ENCODE assay signal across 17 cellular contexts in genomic region chr5:179304466-179304865, GRCh38. TPM values are rescaled to one million over a fixed set of nuclear protein-coding genes. Genes with fewer than 3 reads are reported as not detected.
DNase-seq lines count a peak whose midpoint lies in the region; ATAC-seq, FAIRE-seq and TF ChIP-seq lines count a peak whose summit lies in the region.
"Had no signal": no experiment of that assay in that cellular context is flagged by ENCODE, and none has a peak within 500 bp of the region (broad histone marks: within the 10 kb centered on the region; RNA-seq: fewer than 3 reads in every experiment).

No MANE protein-coding gene starts in this region.

- H3K27me3 ChIP-seq in pancreas (no peaks in the 10 kb centered on the region), spleen (replicated peaks in 1 of 7) (peaks cover 0 to 6% (median 0%) of the 10 kb centered on the region in 7 donors)

- WGBS in pancreas, 2 donors = 73 to 83% methylated on average over 5 of the region's 5 CpGs
- WGBS in spleen, 5 donors = 87 to 95% (median 91%) methylated on average over 5 of the region's 5 CpGs

- no peaks in the 10 kb centered on the region for H3K4me1 ChIP-seq in pancreas
- peaks cover 0 to 41% (median 13%) of the 10 kb centered on the region in 6 donors for H3K4me1 ChIP-seq in spleen

- H3K9me3 ChIP-seq in pancreas (no peaks in the 10 kb centered on the region), spleen (peaks cover 0 to 38% (median 31%) of the 10 kb centered on the region in 8 donors)

- ATAC-seq in pancreas = peak in 3 of 4 donors; percentile 39 to 49 (median 44)
- no peak for ATAC-seq in GM18858 (IDR thresholded peaks at IDR 0.05; ENCODE audit: unreplicated experiment)
- ATAC-seq: HCT116 had no signal

- TF ChIP-seq CTCF in AG09309 (IDR thresholded peaks at IDR 0.05; ENCODE audit: control insufficient read depth, insufficient read depth, low read depth, low read length, missing control alignments) (no peak), pancreas (IDR thresholded peaks at IDR 0.05) (no peak), spleen (IDR thresholded peaks at IDR 0.05 in 8 of 11, conservative IDR thresholded peaks at IDR 0.05 in 3 of 11) (no peak)

- H3K36me3 ChIP-seq in pancreas = no peaks in the 10 kb centered on the region
- H3K36me3 ChIP-seq in spleen = no peaks in the 10 kb centered on the region

- intact Hi-C loops in pancreas (cut with DNase I) = no loop called here
- intact Hi-C loops in spleen (cut with DNase I; ENCODE audit: low total_unique reads) = no loop called here

- peak; percentile 90 for DNase-seq in AG09309 (ENCODE audit: low read depth)
- peak; percentile 16 for DNase-seq in HT1080 (ENCODE audit: low read depth)
- DNase-seq in fibroblast of gingiva (ENCODE audit: low read depth) = peak; percentile 92
- DNase-seq in pancreas = no peak
- no peak for DNase-seq in spleen
- no peak for DNase-seq in HK-2 (ENCODE audit: unreplicated experiment)
- no peak for DNase-seq in COR-L47 (lab: John Stamatoyannopoulos, UW)
- DNase-seq: activated CD4-positive, alpha-beta memory T cell treated with anti-CD3 and anti-CD28 coated beads for 36 hours; activated gamma-delta T cell; CD4-positive, CD25-positive, alpha-beta regulatory T cell; midbrain; MM.1S; stimulated activated naive CD4-positive, alpha-beta T cell had no signal

- H3K27ac ChIP-seq in pancreas (no peak overlapping the region), spleen (no peak overlapping the region)

- TF ChIP-seq POLR2A in spleen (IDR thresholded peaks at IDR 0.05) = no peak

- no peak overlapping the region for H3K4me3 ChIP-seq in AG09309 (ENCODE audit: control insufficient read depth, low read depth, low read length)
- no peak overlapping the region for H3K4me3 ChIP-seq in pancreas
- no peak overlapping the region for H3K4me3 ChIP-seq in spleen

- no peak for FAIRE-seq in pancreas (lab: Jason Lieb, UNC)
- FAIRE-seq: TTC549 had no signal

RNA-seq across cellular contexts. Expression of gene ADAMTS2, which starts 40.8 kb away (rescaled TPM):
- 0.43 and 0.69 TPM in 2 replicates for total RNA-seq in HT1080 (2014; rRNA removed; shearing (Covaris generic))
- polyA plus RNA-seq in HT1080 (2015; cell fraction: cytosol; rRNA removed) = 9.4 and 9.9 TPM in 2 replicates
- 7.8 and 8.2 TPM in 2 replicates for polyA plus RNA-seq in HT1080 (2015; cell fraction: nucleus; rRNA removed)
- total RNA-seq in pancreas (10 to 100 TPM in 1 of 6 donors, 1 to 10 TPM in 5; 1.3 to 18.5 (median 4.4) TPM), spleen (100 to 1,000 TPM in 1 of 7 donors, 10 to 100 TPM in 6; 44.0 to 101 (median 64.5) TPM)
- polyA plus RNA-seq in pancreas (1 to 10 TPM; 5.7 to 6.8 TPM), spleen (10 to 100 TPM in 1 of 3 donors, 1 to 10 TPM in 2; 4.0 to 16.8 (median 4.4) TPM)
- total RNA-seq: activated CD4-positive, alpha-beta memory T cell treated with anti-CD3 and anti-CD28 coated beads for 36 hours; CD4-positive, CD25-positive, alpha-beta regulatory T cell; SK-MEL-5 had no signal

Comparison
In these comparisons a context has a peak if more than half of its experiments do, and no peak if none do; other contexts are left out.
1. DNase-seq: peak in AG09309 (single experiment), HT1080 (single experiment) and fibroblast of gingiva (single experiment); none in pancreas (0 of 6), spleen (single experiment), HK-2 (single experiment) and COR-L47 (single experiment).